20 cellular contexts compared by ENCODE assay signal in genomic region chr2:222442665-222443064, GRCh38. TPM values are rescaled to one million over a fixed set of nuclear protein-coding genes. Genes with fewer than 3 reads are reported as not detected.
"Had no signal": no experiment of that assay in that cellular context is flagged by ENCODE, and none has a peak within 500 bp of the region (broad histone marks: within the 10 kb centered on the region; RNA-seq: fewer than 3 reads in every experiment).

No MANE protein-coding gene starts in this region.

- ATAC-seq: activated CD4-positive, alpha-beta T cell treated with anti-CD3 and anti-CD28 coated beads for 36 hours; left colon; stimulated activated naive B cell treated with anti-CD40 and anti-IgM and Interleukin-4, amounts not matched to agents 10 μg/mL and 1 μg/mL and 100 μg/mL, for 72 hours had no signal

- H3K27me3 ChIP-seq: adrenal gland, neutrophil, tibial nerve, uterus had no signal

- H3K4me1 Mint-ChIP-seq: activated CD4-positive, alpha-beta memory T cell treated with anti-CD3 and anti-CD28 coated beads, Interleukin-2, amount 10 ng/mL, durations not matched to agents 7 days and 5 days; activated CD4-positive, alpha-beta T cell treated with anti-CD3 and anti-CD28 coated beads for 36 hours; naive B cell; stimulated activated naive B cell treated with anti-CD40 and anti-IgM and Interleukin-4, amounts not matched to agents 10 μg/mL and 1 μg/mL and 100 μg/mL, for 72 hours had no signal

- H3K4me3 ChIP-seq: adrenal gland, tibial nerve, uterus had no signal

- H3K27ac ChIP-seq: adrenal gland, neutrophil, parathyroid adenoma, tibial nerve, uterus had no signal

- H3K4me1 ChIP-seq: parathyroid adenoma, tibial nerve had no signal

- H3K9me3 ChIP-seq: adrenal gland, neutrophil, tibial nerve, uterus had no signal

- DNase-seq: activated CD4-positive, alpha-beta memory T cell treated with anti-CD3 and anti-CD28 coated beads, Interleukin-2, amount 10 ng/mL, durations not matched to agents 7 days and 5 days; activated CD4-positive, alpha-beta T cell treated with anti-CD3 and anti-CD28 coated beads for 36 hours; activated effector memory CD4-positive, alpha-beta T cell treated with Interleukin-2 at 50 U/mL for 16 hours; activated naive CD4-positive, alpha-beta T cell treated with anti-CD3 and anti-CD28 coated beads, Interleukin-2, amount 50 U/mL, for 16 hours; activated T-cell treated with anti-CD3 and anti-CD28 coated beads, Interleukin-2, amount 50 U/mL, for 24 hours; adrenal gland; endodermal cell; left colon; mammary epithelial cell; naive B cell; retina; stimulated activated CD4-positive, alpha-beta T cell treated with anti-CD3 and anti-CD28 coated beads, Interleukin-15, amount 100 ng/mL, for 24 hours; stimulated activated CD4-positive, alpha-beta T cell treated with anti-CD3 and anti-CD28 coated beads, Interleukin-4, amount 100 ng/mL, for 1 hour; stimulated activated naive B cell treated with anti-CD40 and anti-IgM and Interleukin-4, amounts not matched to agents 10 μg/mL and 1 μg/mL and 100 μg/mL, for 72 hours; uterus had no signal

- H3K36me3 Mint-ChIP-seq: naive B cell; stimulated activated naive B cell treated with anti-CD40 and anti-IgM and Interleukin-4, amounts not matched to agents 10 μg/mL and 1 μg/mL and 100 μg/mL, for 72 hours had no signal

- H3K4me3 Mint-ChIP-seq: activated CD4-positive, alpha-beta memory T cell treated with anti-CD3 and anti-CD28 coated beads, Interleukin-2, amount 10 ng/mL, durations not matched to agents 7 days and 5 days; activated CD4-positive, alpha-beta T cell treated with anti-CD3 and anti-CD28 coated beads for 36 hours; activated T-cell treated with anti-CD3 and anti-CD28 coated beads, Interleukin-2, amount 50 U/mL, for 24 hours; endodermal cell; naive B cell; stimulated activated naive B cell treated with anti-CD40 and anti-IgM and Interleukin-4, amounts not matched to agents 10 μg/mL and 1 μg/mL and 100 μg/mL, for 72 hours had no signal

- H3K27me3 Mint-ChIP-seq: activated CD4-positive, alpha-beta memory T cell treated with anti-CD3 and anti-CD28 coated beads, Interleukin-2, amount 10 ng/mL, durations not matched to agents 7 days and 5 days; activated CD4-positive, alpha-beta T cell treated with anti-CD3 and anti-CD28 coated beads for 36 hours; activated T-cell treated with anti-CD3 and anti-CD28 coated beads, Interleukin-2, amount 50 U/mL, for 24 hours had no signal

- H3K36me3 ChIP-seq: adrenal gland, neutrophil, tibial nerve, uterus had no signal

- H3K27ac Mint-ChIP-seq: activated CD4-positive, alpha-beta memory T cell treated with anti-CD3 and anti-CD28 coated beads, Interleukin-2, amount 10 ng/mL, durations not matched to agents 7 days and 5 days; activated CD4-positive, alpha-beta T cell treated with anti-CD3 and anti-CD28 coated beads for 36 hours; activated T-cell treated with anti-CD3 and anti-CD28 coated beads, Interleukin-2, amount 50 U/mL, for 24 hours; endodermal cell; naive B cell; stimulated activated naive B cell treated with anti-CD40 and anti-IgM and Interleukin-4, amounts not matched to agents 10 μg/mL and 1 μg/mL and 100 μg/mL, for 72 hours had no signal

- H3K9me3 Mint-ChIP-seq: activated CD4-positive, alpha-beta memory T cell treated with anti-CD3 and anti-CD28 coated beads, Interleukin-2, amount 10 ng/mL, durations not matched to agents 7 days and 5 days; activated T-cell treated with anti-CD3 and anti-CD28 coated beads, Interleukin-2, amount 50 U/mL, for 24 hours; endodermal cell had no signal

RNA-seq across cellular contexts. Expression of gene SGPP2, which starts 18.3 kb away (rescaled TPM):
- total RNA-seq: dermis microvascular lymphatic vessel endothelial cell, endodermal cell, skeletal muscle tissue, tibial nerve had no signal
